In the genomic region with DNA sequence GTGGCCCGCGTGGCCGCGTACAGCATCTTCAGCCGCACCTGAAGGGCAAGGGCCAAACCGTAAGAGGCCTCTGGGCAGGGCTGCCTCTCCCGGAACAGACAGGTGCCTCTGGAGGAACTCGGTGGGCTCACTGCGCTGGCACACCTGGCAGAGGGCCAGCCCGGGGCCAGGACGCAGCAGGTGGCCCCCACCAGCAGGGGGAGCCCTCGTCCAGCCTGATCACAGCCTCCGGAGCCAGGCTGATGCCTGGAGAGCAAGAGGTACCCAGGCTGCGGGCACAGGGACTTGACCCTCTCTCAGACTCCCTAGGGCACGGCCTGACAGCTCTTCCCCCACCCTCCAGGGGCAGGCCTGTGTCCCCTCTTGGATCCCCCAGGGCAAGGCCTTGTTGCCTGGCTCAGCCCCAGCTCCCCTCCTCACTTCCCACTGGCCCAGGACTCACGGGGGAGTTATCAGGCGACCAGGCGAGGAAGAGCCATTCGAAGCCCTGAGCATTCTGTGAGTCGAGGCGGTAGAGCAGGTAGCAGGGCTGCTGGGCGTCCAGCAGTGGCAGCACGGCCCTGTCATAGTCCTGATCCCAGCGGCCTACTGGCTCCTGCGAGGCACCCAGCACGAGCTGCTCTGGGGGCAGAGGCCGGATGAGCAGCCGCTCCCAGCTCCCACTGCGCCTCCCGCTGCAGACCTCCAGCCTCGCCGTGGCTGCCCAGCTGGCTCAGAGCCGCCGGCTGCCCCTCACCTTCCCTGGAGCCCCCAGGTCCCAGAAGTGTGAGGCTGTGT, we compare ENCODE assay signal across 8 cellular contexts. TPM values are rescaled to one million over a fixed set of nuclear protein-coding genes. Genes with fewer than 3 reads are reported as not detected.
A peak's percentile ranks its signal among the peaks of the same experiment; 100 is the strongest.
DNase-seq lines count a peak whose midpoint lies in the region; ATAC-seq and FAIRE-seq lines count a peak whose summit lies in the region.

No MANE protein-coding gene starts in this region.

- H3K27ac Mint-ChIP-seq in T-cell: peak overlapping the region; percentile 84 to 85
- H3K27ac Mint-ChIP-seq in activated naive CD8-positive, alpha-beta T cell: peak overlapping the region; percentile 88

- H3K27ac ChIP-seq in right cardiac atrium (ENCODE audit: low read length): no peak overlapping the region

- intact Hi-C loops in right cardiac atrium (cut with DNase I): loop anchor here in 1 of 4 donors (5.0 kb wide), 2 partner anchors 46 to 111 kb away; a partner anchor contains a TSS

- peak overlapping the region in 2 of 3 donors; percentile 51 to 55 for H3K4me3 Mint-ChIP-seq in T-cell
- peak overlapping the region; percentile 64 for H3K4me3 Mint-ChIP-seq in activated naive CD8-positive, alpha-beta T cell

- H3K4me1 ChIP-seq in right cardiac atrium (ENCODE audit: control insufficient read depth, insufficient read depth, low read length): peaks cover 10% of the 10 kb centered on the region

- H3K4me3 ChIP-seq in right cardiac atrium (ENCODE audit: low read length): no peak overlapping the region

- CTCF ChIA-PET in T-cell (lab: Charles Lee): interaction anchor here (0.6 to 3.4 kb wide), 19 partner anchors 9 to 870 kb away, joined by 3 to 36 read pairs (median 3); a partner anchor contains a TSS

- 74% methylated on average over 34 of the region's 34 CpGs for WGBS in right cardiac atrium

- FAIRE-seq in HTR-8/SVneo (lab: Jason Lieb, UNC): peak; percentile 87

- peaks cover 53 to 65% (median 57%) of the 10 kb centered on the region in 3 donors for H3K4me1 Mint-ChIP-seq in T-cell
- peaks cover 55% of the 10 kb centered on the region for H3K4me1 Mint-ChIP-seq in activated naive CD8-positive, alpha-beta T cell (ENCODE audit: low read depth)

- no peaks in the 10 kb centered on the region for H3K9me3 ChIP-seq in right cardiac atrium (ENCODE audit: control insufficient read depth, low read length)

- H3K27me3 ChIP-seq in right cardiac atrium (ENCODE audit: control insufficient read depth, insufficient read depth): no peaks in the 10 kb centered on the region

- ATAC-seq in T-cell (replicated peaks in 1 of 4) (peak; percentile 80 to 87 (median 80)), right cardiac atrium (peak; percentile 12 to 38), HG03175 (IDR thresholded peaks at IDR 0.05; ENCODE audit: unreplicated experiment) (no peak), GM18873 (IDR thresholded peaks at IDR 0.05; ENCODE audit: low FRiP score, unreplicated experiment) (no peak)

- peaks cover 26% of the 10 kb centered on the region for H3K36me3 Mint-ChIP-seq in T-cell
- no peaks in the 10 kb centered on the region for H3K36me3 Mint-ChIP-seq in activated naive CD8-positive, alpha-beta T cell

- H3K9me3 Mint-ChIP-seq in T-cell: no peaks in the 10 kb centered on the region
- no peaks in the 10 kb centered on the region for H3K9me3 Mint-ChIP-seq in activated naive CD8-positive, alpha-beta T cell (ENCODE audit: low read depth)

- POLR2A ChIA-PET in T-cell (lab: Charles Lee): interaction anchor here in 1 of 2 donors (0.6 to 1.1 kb wide), 2 partner anchors 10 to 108 kb away, joined by 3 read pairs; no protein-coding TSS in a partner anchor

- H3K27me3 Mint-ChIP-seq in T-cell: no peaks in the 10 kb centered on the region
- no peaks in the 10 kb centered on the region for H3K27me3 Mint-ChIP-seq in activated naive CD8-positive, alpha-beta T cell

- DNase-seq in EH (ENCODE audit: low read depth): peak; percentile 63
- no peak for DNase-seq in HTR-8/SVneo (ENCODE audit: insufficient read length, low spot score)
- peak; percentile 60 to 93 (median 85) for DNase-seq in T-cell
- peak; percentile 77 to 91 (median 89) for DNase-seq in right cardiac atrium
- DNase-seq in stimulated activated CD4-positive, alpha-beta T cell treated with anti-CD3 and anti-CD28 coated beads, Interleukin-15, amount 100 ng/mL, for 48 hours (ENCODE audit: low read depth in 2 of 2): peak; percentile 65 to 84

RNA-seq across cellular contexts. Expression of a gene that starts 6.2 kb away (rescaled TPM):
- total RNA-seq in T-cell (1 to 10 TPM in 3 of 5 donors, under 1 TPM in 1, not detected in 1; 0.54 to 2.9 (median 2.1) TPM), right cardiac atrium (under 1 TPM; 0.09 to 0.24 (median 0.20) TPM)
- 0.05 TPM for polyA plus RNA-seq in right cardiac atrium

RNA-seq across cellular contexts. Expression of a gene that starts 7.3 kb away (rescaled TPM):
- 10 to 100 TPM; 49.8 to 99.9 (median 88.3) TPM for total RNA-seq in T-cell
- total RNA-seq in right cardiac atrium: 10 to 100 TPM; 32.0 to 70.0 (median 45.0) TPM
- polyA plus RNA-seq in right cardiac atrium: 56.5 TPM

RNA-seq across cellular contexts. Expression of a gene that starts 13.9 kb away (rescaled TPM):
- 10 to 100 TPM; 63.4 to 78.1 (median 73.4) TPM for total RNA-seq in T-cell
- total RNA-seq in right cardiac atrium: 10 to 100 TPM; 11.3 to 16.3 (median 14.7) TPM
- polyA plus RNA-seq in right cardiac atrium: 9.5 TPM

RNA-seq across cellular contexts. Expression of a gene that starts 33.7 kb away (rescaled TPM):
- total RNA-seq in T-cell (10 to 100 TPM; 12.2 to 32.7 (median 27.1) TPM), right cardiac atrium (100 to 1,000 TPM in 3 of 4 donors, 10 to 100 TPM in 1; 95.7 to 123 (median 110) TPM)
- polyA plus RNA-seq in right cardiac atrium: 119 TPM

RNA-seq across cellular contexts. Expression of a gene that starts 46.8 kb away (rescaled TPM):
- total RNA-seq in T-cell (100 to 1,000 TPM; 119 to 159 (median 154) TPM), right cardiac atrium (10 to 100 TPM; 61.0 to 65.5 (median 63.2) TPM)
- polyA plus RNA-seq in right cardiac atrium: 36.9 TPM

Comparison
In these comparisons a context has a peak if more than half of its experiments do, and no peak if none do; other contexts are left out.
1. ATAC-seq: peak in T-cell (4 of 4) and right cardiac atrium (2 of 2); none in HG03175 (single experiment) and GM18873 (single experiment).